ENCODE assay signal across 12 cellular contexts in the genomic region with DNA sequence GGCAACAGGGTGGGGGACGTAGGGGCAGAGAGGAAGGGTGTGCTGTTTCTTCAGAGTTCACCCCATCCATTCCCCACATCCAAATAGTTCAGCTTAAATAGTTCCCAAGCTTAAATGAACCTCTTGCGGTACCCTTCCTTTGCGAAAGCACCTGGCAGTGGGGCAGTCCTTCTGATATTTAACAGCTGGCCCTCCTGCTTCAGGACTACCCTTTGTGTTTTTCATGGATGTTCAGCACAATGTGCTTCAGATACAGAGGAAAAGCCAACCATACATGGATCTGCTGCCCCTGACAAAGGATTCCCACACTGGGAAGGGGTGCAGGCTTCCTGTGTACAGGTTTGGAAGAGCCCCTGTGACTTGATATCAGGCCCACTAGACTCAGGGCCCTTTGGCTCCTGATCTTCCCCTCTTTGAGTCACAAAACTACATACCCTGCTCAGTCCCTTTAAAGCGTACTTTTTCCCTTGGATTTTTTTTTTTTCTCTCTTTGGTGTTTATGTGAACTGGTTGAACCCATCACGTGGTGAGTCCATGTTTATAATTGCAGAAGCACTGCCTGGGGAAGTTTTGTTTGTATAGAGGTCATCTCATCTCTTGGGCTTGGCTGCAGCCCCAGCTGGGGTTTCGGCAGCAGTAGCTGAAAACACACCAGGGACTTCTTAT. TPM values are rescaled to one million over a fixed set of nuclear protein-coding genes. Genes with fewer than 3 reads are reported as not detected.
DNase-seq lines count a peak whose midpoint lies in the region; ATAC-seq and TF ChIP-seq lines count a peak whose summit lies in the region.
"Had no signal": no experiment of that assay in that cellular context is flagged by ENCODE, and none has a peak within 500 bp of the region (broad histone marks: within the 10 kb centered on the region; RNA-seq: fewer than 3 reads in every experiment).

No MANE protein-coding gene starts in this region.

- no peaks in the 10 kb centered on the region for H3K27me3 ChIP-seq in right lobe of liver
- H3K27me3 ChIP-seq in subcutaneous abdominal adipose tissue (ENCODE audit: control insufficient read depth in 5 of 5, insufficient read depth in 4 of 5, low read length in 5 of 5) = no peaks in the 10 kb centered on the region

- no peak for TF ChIP-seq CTCF in right lobe of liver (IDR thresholded peaks at IDR 0.05)

- no peak overlapping the region for H3K4me3 ChIP-seq in right lobe of liver
- peak overlapping the region in 1 of 5 donors; percentile 5 for H3K4me3 ChIP-seq in subcutaneous abdominal adipose tissue (ENCODE audit: low read depth in 1 of 5, low read length in 5 of 5)
- H3K4me3 ChIP-seq: skin epidermis had no signal

- H3K4me1 Mint-ChIP-seq in T-helper 17 cell = no peaks in the 10 kb centered on the region
- H3K4me1 Mint-ChIP-seq: activated naive CD4-positive, alpha-beta T cell treated with anti-CD3 and anti-CD28 coated beads, Interleukin-2, amount 10 ng/mL, durations not matched to agents 7 days and 5 days; CD4-positive, alpha-beta memory T cell had no signal

- H3K27me3 Mint-ChIP-seq in T-helper 17 cell = peaks cover 71% of the 10 kb centered on the region

- H3K36me3 ChIP-seq in right lobe of liver (no peaks in the 10 kb centered on the region), subcutaneous abdominal adipose tissue (ENCODE audit: control insufficient read depth in 5 of 5, insufficient read depth in 5 of 5, low read length in 5 of 5) (no peaks in the 10 kb centered on the region)

- peak; percentile 57 for DNase-seq in NCI-H146 treated with DMSO at 0.1 percent for 48 hours (lab: John Stamatoyannopoulos, UW; ENCODE audit: unreplicated experiment)
- peak; percentile 40 for DNase-seq in epidermal melanocyte (ENCODE audit: insufficient read length, low spot score)
- DNase-seq in right lobe of liver = peak; percentile 74 to 87 (median 83)
- no peak for DNase-seq in T-helper 17 cell
- DNase-seq in germinal center (ENCODE audit: low spot score) = no peak
- no peak for DNase-seq in iPS-NIHi11 (ENCODE audit: low spot score)
- DNase-seq in SIG-M5 (lab: John Stamatoyannopoulos, UW) = no peak
- DNase-seq: activated naive CD4-positive, alpha-beta T cell treated with anti-CD3 and anti-CD28 coated beads, Interleukin-2, amount 10 ng/mL, durations not matched to agents 7 days and 5 days; CD4-positive, alpha-beta memory T cell had no signal

- H3K4me3 Mint-ChIP-seq in T-helper 17 cell = no peak overlapping the region
- H3K4me3 Mint-ChIP-seq: activated naive CD4-positive, alpha-beta T cell treated with anti-CD3 and anti-CD28 coated beads, Interleukin-2, amount 10 ng/mL, durations not matched to agents 7 days and 5 days; CD4-positive, alpha-beta memory T cell; T-helper 2 cell treated with Interferon-gamma antibody and Interleukin-4, amounts not matched to agents 5 μg/mL and 100 μg/mL, for 36 hours had no signal

- peak; percentile 97 to 99 (median 98) for ATAC-seq in right lobe of liver
- no peak for ATAC-seq in T-helper 17 cell

- H3K9ac ChIP-seq in subcutaneous abdominal adipose tissue (ENCODE audit: low read length in 5 of 5) = no peak overlapping the region

- 36% methylated on average over 4 of the region's 6 CpGs for WGBS in right lobe of liver (ENCODE audit: insufficient coverage, low coverage, low lambda C conversion rate, missing lambda C conversion rate)

- no peak overlapping the region for H3K27ac Mint-ChIP-seq in T-helper 17 cell
- H3K27ac Mint-ChIP-seq: activated naive CD4-positive, alpha-beta T cell treated with anti-CD3 and anti-CD28 coated beads, Interleukin-2, amount 10 ng/mL, durations not matched to agents 7 days and 5 days; CD4-positive, alpha-beta memory T cell; T-helper 2 cell treated with Interferon-gamma antibody and Interleukin-4, amounts not matched to agents 5 μg/mL and 100 μg/mL, for 36 hours had no signal

- TF ChIP-seq POLR2A in right lobe of liver (IDR thresholded peaks at IDR 0.05) = no peak

- H3K27ac ChIP-seq in right lobe of liver (peak overlapping the region in 2 of 3 donors; percentile 86 to 91), subcutaneous abdominal adipose tissue (ENCODE audit: low read depth, low read length) (peak overlapping the region; percentile 59)
- H3K27ac ChIP-seq: skin epidermis had no signal

- H3K4me1 ChIP-seq in right lobe of liver (peaks cover 0 to 23% (median 10%) of the 10 kb centered on the region in 4 donors), subcutaneous abdominal adipose tissue (ENCODE audit: control insufficient read depth in 5 of 5, insufficient read depth in 5 of 5, low read length in 5 of 5) (peaks cover 3 to 31% (median 27%) of the 10 kb centered on the region in 5 donors)

- no peaks in the 10 kb centered on the region for H3K36me3 Mint-ChIP-seq in T-helper 17 cell (ENCODE audit: low read depth)
- H3K36me3 Mint-ChIP-seq: activated naive CD4-positive, alpha-beta T cell treated with anti-CD3 and anti-CD28 coated beads, Interleukin-2, amount 10 ng/mL, durations not matched to agents 7 days and 5 days; CD4-positive, alpha-beta memory T cell had no signal

- intact Hi-C loops in right lobe of liver (cut with DNase I) = no loop called here

- H3K9me3 ChIP-seq in right lobe of liver = no peaks in the 10 kb centered on the region
- H3K9me3 ChIP-seq in subcutaneous abdominal adipose tissue (ENCODE audit: control insufficient read depth in 5 of 5, low read length in 5 of 5) = no peaks in the 10 kb centered on the region
- no peaks in the 10 kb centered on the region for H3K9me3 ChIP-seq in T-helper 17 cell (ENCODE audit: control insufficient read depth, low read length, poor library complexity, severe bottlenecking)

RNA-seq across cellular contexts. Expression of gene IGFBP5, which starts 45.3 kb away (rescaled TPM):
- total RNA-seq in right lobe of liver (10 to 100 TPM; 13.7 to 76.0 (median 30.9) TPM), T-helper 17 cell (not detected)

Comparison
In these comparisons a context has a peak if more than half of its experiments do, and no peak if none do; other contexts are left out.
1. DNase-seq: peak in NCI-H146 treated with DMSO at 0.1 percent for 48 hours (single experiment), epidermal melanocyte (single experiment) and right lobe of liver (3 of 3); none in T-helper 17 cell (0 of 3), germinal center (single experiment), iPS-NIHi11 (single experiment) and SIG-M5 (single experiment).
2. RNA of gene IGFBP5, which starts 45.3 kb away (total RNA-seq): 13.7 to 76.0 TPM in right lobe of liver; not detected in T-helper 17 cell; every median in the first group is over 10 times any median in the second.